ENCODE assay signal across 1 cellular context in genomic region chr3:127113571-127113891, GRCh38.
TF ChIP-seq lines count a peak whose summit lies in the region.

No MANE protein-coding gene starts in this region.

TF ChIP-seq in HepG2, 621 proteins besides CTCF, POLR2A, EP300 and RAD21 (continued from another document and continues in another):
- no peak for TF ChIP-seq CSRNP1 (CRISPR knock-in tag; IDR thresholded peaks at IDR 0.05)
- TF ChIP-seq, protein P1, sequence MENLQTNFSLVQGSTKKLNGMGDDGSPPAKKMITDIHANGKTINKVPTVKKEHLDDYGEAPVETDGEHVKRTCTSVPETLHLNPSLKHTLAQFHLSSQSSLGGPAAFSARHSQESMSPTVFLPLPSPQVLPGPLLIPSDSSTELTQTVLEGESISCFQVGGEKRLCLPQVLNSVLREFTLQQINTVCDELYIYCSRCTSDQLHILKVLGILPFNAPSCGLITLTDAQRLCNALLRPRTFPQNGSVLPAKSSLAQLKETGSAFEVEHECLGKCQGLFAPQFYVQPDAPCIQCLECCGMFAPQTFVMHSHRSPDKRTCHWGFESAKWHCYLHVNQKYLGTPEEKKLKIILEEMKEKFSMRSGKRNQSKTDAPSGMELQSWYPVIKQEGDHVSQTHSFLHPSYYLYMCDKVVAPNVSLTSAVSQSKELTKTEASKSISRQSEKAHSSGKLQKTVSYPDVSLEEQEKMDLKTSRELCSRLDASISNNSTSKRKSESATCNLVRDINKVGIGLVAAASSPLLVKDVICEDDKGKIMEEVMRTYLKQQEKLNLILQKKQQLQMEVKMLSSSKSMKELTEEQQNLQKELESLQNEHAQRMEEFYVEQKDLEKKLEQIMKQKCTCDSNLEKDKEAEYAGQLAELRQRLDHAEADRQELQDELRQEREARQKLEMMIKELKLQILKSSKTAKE (CRISPR knock-in tag; IDR thresholded peaks at IDR 0.05; ENCODE audit: borderline replicate concordance), result peak; percentile 79
- TF ChIP-seq, protein P2, sequence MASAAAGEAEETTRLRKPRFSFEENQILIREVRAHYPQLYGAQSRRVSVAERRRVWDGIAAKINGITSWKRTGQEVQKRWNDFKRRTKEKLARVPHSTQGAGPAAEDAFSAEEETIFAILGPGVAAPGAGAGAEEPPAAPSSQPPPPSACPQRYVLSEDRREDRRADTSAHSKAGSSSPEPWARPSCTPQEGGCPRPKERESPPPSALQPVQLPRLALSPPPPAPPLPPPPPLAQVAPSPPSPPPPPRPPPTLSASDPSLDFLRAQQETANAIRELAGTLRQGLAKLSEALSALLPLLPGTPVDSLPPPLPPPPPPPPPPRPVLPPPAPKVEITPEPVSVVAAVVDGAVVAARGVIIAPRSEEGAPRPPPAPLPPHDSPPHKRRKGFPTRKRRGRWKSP (CRISPR knock-in tag; IDR thresholded peaks at IDR 0.05), result peak; percentile 49; the same call in 1 of the 2 replicates
- peak; percentile 68 for TF ChIP-seq HDAC2 (CRISPR knock-in tag; IDR thresholded peaks at IDR 0.05)
- TF ChIP-seq NCOA2 (CRISPR knock-in tag; IDR thresholded peaks at IDR 0.05), result peak; percentile 70
- TF ChIP-seq ZNF256 (CRISPR knock-in tag; conservative IDR thresholded peaks at IDR 0.05), result no peak
- TF ChIP-seq ZNF343 (CRISPR knock-in tag; IDR thresholded peaks at IDR 0.05), result no peak
- peak; percentile 69 for TF ChIP-seq ZNF331 (CRISPR knock-in tag; IDR thresholded peaks at IDR 0.05)
- TF ChIP-seq POLR2AphosphoS5 (IDR thresholded peaks at IDR 0.05; ENCODE audit: low read depth, low read length), result no peak
- TF ChIP-seq RBFOX2 (IDR thresholded peaks at IDR 0.05; ENCODE audit: low read depth, low read length), result no peak
- TF ChIP-seq PPARG (CRISPR knock-in tag; conservative IDR thresholded peaks at IDR 0.05), result 0 out of 2 replicates have a peak, but pooled peaks have one; percentile 25
- TF ChIP-seq, protein P3, sequence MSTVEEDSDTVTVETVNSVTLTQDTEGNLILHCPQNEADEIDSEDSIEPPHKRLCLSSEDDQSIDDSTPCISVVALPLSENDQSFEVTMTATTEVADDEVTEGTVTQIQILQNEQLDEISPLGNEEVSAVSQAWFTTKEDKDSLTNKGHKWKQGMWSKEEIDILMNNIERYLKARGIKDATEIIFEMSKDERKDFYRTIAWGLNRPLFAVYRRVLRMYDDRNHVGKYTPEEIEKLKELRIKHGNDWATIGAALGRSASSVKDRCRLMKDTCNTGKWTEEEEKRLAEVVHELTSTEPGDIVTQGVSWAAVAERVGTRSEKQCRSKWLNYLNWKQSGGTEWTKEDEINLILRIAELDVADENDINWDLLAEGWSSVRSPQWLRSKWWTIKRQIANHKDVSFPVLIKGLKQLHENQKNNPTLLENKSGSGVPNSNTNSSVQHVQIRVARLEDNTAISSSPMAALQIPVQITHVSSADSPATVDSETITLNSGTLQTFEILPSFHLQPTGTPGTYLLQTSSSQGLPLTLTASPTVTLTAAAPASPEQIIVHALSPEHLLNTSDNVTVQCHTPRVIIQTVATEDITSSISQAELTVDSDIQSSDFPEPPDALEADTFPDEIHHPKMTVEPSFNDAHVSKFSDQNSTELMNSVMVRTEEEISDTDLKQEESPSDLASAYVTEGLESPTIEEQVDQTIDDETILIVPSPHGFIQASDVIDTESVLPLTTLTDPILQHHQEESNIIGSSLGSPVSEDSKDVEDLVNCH (CRISPR knock-in tag; IDR thresholded peaks at IDR 0.05), result no peak
- TF ChIP-seq PCBP1 (IDR thresholded peaks at IDR 0.05; ENCODE audit: borderline replicate concordance, low read depth, low read length), result no peak
- TF ChIP-seq SMARCC2 (IDR thresholded peaks at IDR 0.05), result no peak
- TF ChIP-seq, protein P4, sequence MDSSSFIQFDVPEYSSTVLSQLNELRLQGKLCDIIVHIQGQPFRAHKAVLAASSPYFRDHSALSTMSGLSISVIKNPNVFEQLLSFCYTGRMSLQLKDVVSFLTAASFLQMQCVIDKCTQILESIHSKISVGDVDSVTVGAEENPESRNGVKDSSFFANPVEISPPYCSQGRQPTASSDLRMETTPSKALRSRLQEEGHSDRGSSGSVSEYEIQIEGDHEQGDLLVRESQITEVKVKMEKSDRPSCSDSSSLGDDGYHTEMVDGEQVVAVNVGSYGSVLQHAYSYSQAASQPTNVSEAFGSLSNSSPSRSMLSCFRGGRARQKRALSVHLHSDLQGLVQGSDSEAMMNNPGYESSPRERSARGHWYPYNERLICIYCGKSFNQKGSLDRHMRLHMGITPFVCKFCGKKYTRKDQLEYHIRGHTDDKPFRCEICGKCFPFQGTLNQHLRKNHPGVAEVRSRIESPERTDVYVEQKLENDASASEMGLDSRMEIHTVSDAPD (CRISPR knock-in tag; IDR thresholded peaks at IDR 0.05), result peak; percentile 94
- no peak for TF ChIP-seq ZNF782 (CRISPR knock-in tag; IDR thresholded peaks at IDR 0.05; ENCODE audit: borderline replicate concordance)
- peak; percentile 73 for TF ChIP-seq SKI (IDR thresholded peaks at IDR 0.05; ENCODE audit: partially characterized antibody)
- TF ChIP-seq POGZ (CRISPR knock-in tag; IDR thresholded peaks at IDR 0.05), result 0 out of 2 replicates have a peak, but pooled peaks have one; percentile 33
- no peak for TF ChIP-seq HNRNPK (IDR thresholded peaks at IDR 0.05; ENCODE audit: low read depth, low read length, poor library complexity, severe bottlenecking)
- TF ChIP-seq, protein P5, sequence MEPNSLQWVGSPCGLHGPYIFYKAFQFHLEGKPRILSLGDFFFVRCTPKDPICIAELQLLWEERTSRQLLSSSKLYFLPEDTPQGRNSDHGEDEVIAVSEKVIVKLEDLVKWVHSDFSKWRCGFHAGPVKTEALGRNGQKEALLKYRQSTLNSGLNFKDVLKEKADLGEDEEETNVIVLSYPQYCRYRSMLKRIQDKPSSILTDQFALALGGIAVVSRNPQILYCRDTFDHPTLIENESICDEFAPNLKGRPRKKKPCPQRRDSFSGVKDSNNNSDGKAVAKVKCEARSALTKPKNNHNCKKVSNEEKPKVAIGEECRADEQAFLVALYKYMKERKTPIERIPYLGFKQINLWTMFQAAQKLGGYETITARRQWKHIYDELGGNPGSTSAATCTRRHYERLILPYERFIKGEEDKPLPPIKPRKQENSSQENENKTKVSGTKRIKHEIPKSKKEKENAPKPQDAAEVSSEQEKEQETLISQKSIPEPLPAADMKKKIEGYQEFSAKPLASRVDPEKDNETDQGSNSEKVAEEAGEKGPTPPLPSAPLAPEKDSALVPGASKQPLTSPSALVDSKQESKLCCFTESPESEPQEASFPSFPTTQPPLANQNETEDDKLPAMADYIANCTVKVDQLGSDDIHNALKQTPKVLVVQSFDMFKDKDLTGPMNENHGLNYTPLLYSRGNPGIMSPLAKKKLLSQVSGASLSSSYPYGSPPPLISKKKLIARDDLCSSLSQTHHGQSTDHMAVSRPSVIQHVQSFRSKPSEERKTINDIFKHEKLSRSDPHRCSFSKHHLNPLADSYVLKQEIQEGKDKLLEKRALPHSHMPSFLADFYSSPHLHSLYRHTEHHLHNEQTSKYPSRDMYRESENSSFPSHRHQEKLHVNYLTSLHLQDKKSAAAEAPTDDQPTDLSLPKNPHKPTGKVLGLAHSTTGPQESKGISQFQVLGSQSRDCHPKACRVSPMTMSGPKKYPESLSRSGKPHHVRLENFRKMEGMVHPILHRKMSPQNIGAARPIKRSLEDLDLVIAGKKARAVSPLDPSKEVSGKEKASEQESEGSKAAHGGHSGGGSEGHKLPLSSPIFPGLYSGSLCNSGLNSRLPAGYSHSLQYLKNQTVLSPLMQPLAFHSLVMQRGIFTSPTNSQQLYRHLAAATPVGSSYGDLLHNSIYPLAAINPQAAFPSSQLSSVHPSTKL (CRISPR knock-in tag; IDR thresholded peaks at IDR 0.05), result peak; percentile 85
- no peak for TF ChIP-seq ZNF775 (CRISPR knock-in tag; IDR thresholded peaks at IDR 0.05; ENCODE audit: borderline replicate concordance)
- TF ChIP-seq GATA4 (IDR thresholded peaks at IDR 0.05; ENCODE audit: borderline replicate concordance, low read depth), result peak; percentile 57; the same call in 1 of the 2 replicates
- peak; percentile 72 for TF ChIP-seq XRCC5 (optimal IDR thresholded peaks at IDR 0.05; ENCODE audit: low read length)
- TF ChIP-seq ZKSCAN8 (CRISPR knock-in tag; IDR thresholded peaks at IDR 0.05; ENCODE audit: borderline replicate concordance), result peak; percentile 32; the same call in 1 of the 2 replicates
- 0 out of 2 replicates have a peak, but pooled peaks have one; percentile 56 for TF ChIP-seq ZNF644 (CRISPR knock-in tag; IDR thresholded peaks at IDR 0.05; ENCODE audit: low read depth)
- peak; percentile 97 for TF ChIP-seq BCL6 (CRISPR knock-in tag; IDR thresholded peaks at IDR 0.05)
- no peak for TF ChIP-seq RORA (CRISPR knock-in tag; IDR thresholded peaks at IDR 0.05)
- TF ChIP-seq, protein P6, sequence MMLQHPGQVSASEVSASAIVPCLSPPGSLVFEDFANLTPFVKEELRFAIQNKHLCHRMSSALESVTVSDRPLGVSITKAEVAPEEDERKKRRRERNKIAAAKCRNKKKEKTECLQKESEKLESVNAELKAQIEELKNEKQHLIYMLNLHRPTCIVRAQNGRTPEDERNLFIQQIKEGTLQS (CRISPR knock-in tag; IDR thresholded peaks at IDR 0.05), result peak; percentile 65
- no peak for TF ChIP-seq ZNF563 (CRISPR knock-in tag; IDR thresholded peaks at IDR 0.05)
- no peak for TF ChIP-seq ZNF569 (CRISPR knock-in tag; IDR thresholded peaks at IDR 0.05; ENCODE audit: borderline replicate concordance)
- TF ChIP-seq ZNF17 (CRISPR knock-in tag; IDR thresholded peaks at IDR 0.05), result no peak
- TF ChIP-seq KLF9 (CRISPR knock-in tag; IDR thresholded peaks at IDR 0.05; ENCODE audit: low read depth), result no peak
- no peak for TF ChIP-seq ZNF766 (CRISPR knock-in tag; IDR thresholded peaks at IDR 0.05; ENCODE audit: borderline replicate concordance)
- peak; percentile 21; the same call in 1 of the 2 replicates for TF ChIP-seq IRF2 (CRISPR knock-in tag; IDR thresholded peaks at IDR 0.05)
- TF ChIP-seq FOXK1 (CRISPR knock-in tag; IDR thresholded peaks at IDR 0.05; ENCODE audit: borderline replicate concordance, low read depth), result peak; percentile 54; the same call in 1 of the 2 replicates
- TF ChIP-seq, protein P7, sequence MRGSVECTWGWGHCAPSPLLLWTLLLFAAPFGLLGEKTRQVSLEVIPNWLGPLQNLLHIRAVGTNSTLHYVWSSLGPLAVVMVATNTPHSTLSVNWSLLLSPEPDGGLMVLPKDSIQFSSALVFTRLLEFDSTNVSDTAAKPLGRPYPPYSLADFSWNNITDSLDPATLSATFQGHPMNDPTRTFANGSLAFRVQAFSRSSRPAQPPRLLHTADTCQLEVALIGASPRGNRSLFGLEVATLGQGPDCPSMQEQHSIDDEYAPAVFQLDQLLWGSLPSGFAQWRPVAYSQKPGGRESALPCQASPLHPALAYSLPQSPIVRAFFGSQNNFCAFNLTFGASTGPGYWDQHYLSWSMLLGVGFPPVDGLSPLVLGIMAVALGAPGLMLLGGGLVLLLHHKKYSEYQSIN (CRISPR knock-in tag; IDR thresholded peaks at IDR 0.05; ENCODE audit: borderline replicate concordance), result no peak
- TF ChIP-seq ZNF446 (CRISPR knock-in tag; IDR thresholded peaks at IDR 0.05), result no peak
- TF ChIP-seq, protein P8, sequence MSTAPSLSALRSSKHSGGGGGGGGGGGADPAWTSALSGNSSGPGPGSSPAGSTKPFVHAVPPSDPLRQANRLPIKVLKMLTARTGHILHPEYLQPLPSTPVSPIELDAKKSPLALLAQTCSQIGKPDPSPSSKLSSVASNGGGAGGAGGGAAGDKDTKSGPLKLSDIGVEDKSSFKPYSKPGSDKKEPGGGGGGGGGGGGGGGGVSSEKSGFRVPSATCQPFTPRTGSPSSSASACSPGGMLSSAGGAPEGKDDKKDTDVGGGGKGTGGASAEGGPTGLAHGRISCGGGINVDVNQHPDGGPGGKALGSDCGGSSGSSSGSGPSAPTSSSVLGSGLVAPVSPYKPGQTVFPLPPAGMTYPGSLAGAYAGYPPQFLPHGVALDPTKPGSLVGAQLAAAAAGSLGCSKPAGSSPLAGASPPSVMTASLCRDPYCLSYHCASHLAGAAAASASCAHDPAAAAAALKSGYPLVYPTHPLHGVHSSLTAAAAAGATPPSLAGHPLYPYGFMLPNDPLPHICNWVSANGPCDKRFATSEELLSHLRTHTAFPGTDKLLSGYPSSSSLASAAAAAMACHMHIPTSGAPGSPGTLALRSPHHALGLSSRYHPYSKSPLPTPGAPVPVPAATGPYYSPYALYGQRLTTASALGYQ (CRISPR knock-in tag; IDR thresholded peaks at IDR 0.05), result peak; percentile 76
- TF ChIP-seq TFE3 (CRISPR knock-in tag; IDR thresholded peaks at IDR 0.05), result no peak
- 0 out of 2 replicates have a peak, but pooled peaks have one; percentile 35 for TF ChIP-seq TGIF2 (CRISPR knock-in tag; IDR thresholded peaks at IDR 0.05)
- TF ChIP-seq HOXD1 (CRISPR knock-in tag; IDR thresholded peaks at IDR 0.05), result 0 out of 2 replicates have a peak, but pooled peaks have one; percentile 50
- no peak for TF ChIP-seq ZNF841 (CRISPR knock-in tag; IDR thresholded peaks at IDR 0.05; ENCODE audit: borderline replicate concordance)
- TF ChIP-seq ATF4 (CRISPR knock-in tag; IDR thresholded peaks at IDR 0.05), result peak in 1 of 2 experiments; percentile 68; a peak in 2 of 4 replicates
- TF ChIP-seq PAF1 (CRISPR knock-in tag; IDR thresholded peaks at IDR 0.05), result no peak
- TF ChIP-seq CEBPG (CRISPR knock-in tag; IDR thresholded peaks at IDR 0.05), result peak; percentile 39
